ENCODE assay signal across 7 cellular contexts in genomic region chr14:22973217-22974032, GRCh38. TPM values are rescaled to one million over a fixed set of nuclear protein-coding genes. Genes with fewer than 3 reads are reported as not detected.
DNase-seq lines count a peak whose midpoint lies in the region; ATAC-seq and TF ChIP-seq lines count a peak whose summit lies in the region.

No MANE protein-coding gene starts in this region.

- no peak for TF ChIP-seq EP300 in stomach (IDR thresholded peaks at IDR 0.05)

- no peak for TF ChIP-seq POLR2A in stomach (IDR thresholded peaks at IDR 0.05)

- H3K27ac ChIP-seq in HEK293 (ENCODE audit: extremely low read depth, low read depth, low read length) (no peak overlapping the region), left lung (no peak overlapping the region), stomach (no peak overlapping the region)

- H3K9me3 ChIP-seq in HEK293 (ENCODE audit: control insufficient read depth, insufficient read depth, low read depth, low read length) (no peaks in the 10 kb centered on the region), left lung (no peaks in the 10 kb centered on the region), stomach (no peaks in the 10 kb centered on the region)

- CTCF ChIA-PET in HEK293 (lab: Yijun Ruan, JAX): interaction anchor here (0.7 to 7.9 kb wide), 16 partner anchors 12 to 416 kb away, joined by 3 to 227 read pairs (median 12); partner anchors contain the start of genes ACIN1, AJUBA, C14orf119 and CDH24

- H3K4me3 ChIP-seq in HEK293 (ENCODE audit: low read depth, low read length) (no peak overlapping the region), left lung (no peak overlapping the region), stomach (no peak overlapping the region)

- DNase-seq in DMS153 treated with DMSO at 0.1 percent for 48 hours (lab: John Stamatoyannopoulos, UW; ENCODE audit: unreplicated experiment): peak; percentile 61
- DNase-seq in SK-N-DZ (ENCODE audit: low spot score): peak; percentile 64
- DNase-seq in central memory CD4-positive, alpha-beta T cell: peak; percentile 41
- no peak for DNase-seq in left lung
- DNase-seq in stomach: peak; percentile 51

- ATAC-seq in left lung: peak; percentile 47
- ATAC-seq in GM21786 (IDR thresholded peaks at IDR 0.05; ENCODE audit: unreplicated experiment): no peak

- H3K36me3 ChIP-seq in HEK293 (ENCODE audit: control insufficient read depth in 2 of 2, insufficient read depth in 1 of 2, low read length in 2 of 2) (peaks cover 0 to 42% of the 10 kb centered on the region in 2 experiments; a peak in 2 of 3 replicates), left lung (peaks cover 0 to 15% of the 10 kb centered on the region in 2 donors), stomach (peaks cover 0 to 34% (median 10%) of the 10 kb centered on the region in 4 donors)

- intact Hi-C loops in left lung (cut with DNase I): no loop called here
- intact Hi-C loops in stomach (cut with DNase I; ENCODE audit: low total_unique reads): no loop called here

- POLR2A ChIA-PET in HEK293 (lab: Yijun Ruan, JAX): interaction anchor here (0.7 to 3.6 kb wide), 8 partner anchors 9 to 403 kb away, joined by 3 to 31 read pairs (median 7); partner anchors contain the start of genes AJUBA and CDH24

- WGBS in stomach, 5 donors: 65 to 78% (median 77%) methylated on average over 5 to 6 of the region's 6 CpGs

- H3K27me3 ChIP-seq in left lung (no peaks in the 10 kb centered on the region), stomach (no peaks in the 10 kb centered on the region)

- TF ChIP-seq CTCF in HEK293 (tag by site-specific recombination; IDR thresholded peaks at IDR 0.05) (peak; percentile 63), left lung (IDR thresholded peaks at IDR 0.05) (peak; percentile 60 to 63), stomach (IDR thresholded peaks at IDR 0.05) (peak in 5 of 7 experiments; percentile 56 to 82 (median 62))

- H3K4me1 ChIP-seq in HEK293 (ENCODE audit: control insufficient read depth, insufficient read depth, low read length) (peaks cover 20% of the 10 kb centered on the region), left lung (peaks cover 17% of the 10 kb centered on the region in 2 donors), stomach (peaks cover 22 to 27% (median 24%) of the 10 kb centered on the region in 4 donors)

TF ChIP-seq in HEK293, 187 proteins besides CTCF, POLR2A, EP300 and RAD21 (continues in another document):
- TF ChIP-seq ELK4 (IDR thresholded peaks at IDR 0.05; ENCODE audit: borderline replicate concordance, low read depth, low read length) (no peak), ZNF202 (tag by site-specific recombination; IDR thresholded peaks at IDR 0.05; ENCODE audit: borderline replicate concordance) (no peak), ZNF626 (tag by site-specific recombination; IDR thresholded peaks at IDR 0.05) (no peak), ZNF692 (tag by site-specific recombination; IDR thresholded peaks at IDR 0.05) (no peak), KLF10 (tag by site-specific recombination; IDR thresholded peaks at IDR 0.05) (no peak), ZFP69B (tag by site-specific recombination; IDR thresholded peaks at IDR 0.05) (no peak), IKZF3 (tag by site-specific recombination; IDR thresholded peaks at IDR 0.05) (peak; percentile 83), ZNF132 (tag by site-specific recombination; IDR thresholded peaks at IDR 0.05; ENCODE audit: borderline replicate concordance) (no peak), ZNF221 (tag by site-specific recombination; IDR thresholded peaks at IDR 0.05; ENCODE audit: borderline replicate concordance) (no peak), ZNF248 (tag by site-specific recombination; IDR thresholded peaks at IDR 0.05) (no peak), ZNF560 (tag by site-specific recombination; IDR thresholded peaks at IDR 0.05; ENCODE audit: borderline replicate concordance) (no peak), ZNF211 (tag by site-specific recombination; IDR thresholded peaks at IDR 0.05; ENCODE audit: low read depth) (no peak), ZNF658 (tag by site-specific recombination; IDR thresholded peaks at IDR 0.05) (no peak), SCRT1 (tag by site-specific recombination; IDR thresholded peaks at IDR 0.05; ENCODE audit: borderline replicate concordance) (no peak), ZNF501 (tag by site-specific recombination; IDR thresholded peaks at IDR 0.05) (no peak), GLIS2 (tag by site-specific recombination; IDR thresholded peaks at IDR 0.05) (no peak), ZNF18 (tag by site-specific recombination; IDR thresholded peaks at IDR 0.05) (no peak), ZNF654 (tag by site-specific recombination; IDR thresholded peaks at IDR 0.05; ENCODE audit: low read depth) (peak; percentile 62), ZSCAN5A (tag by site-specific recombination; IDR thresholded peaks at IDR 0.05) (no peak), ZNF341 (tag by site-specific recombination; IDR thresholded peaks at IDR 0.05; ENCODE audit: low read depth) (peak; percentile 67; the same call in 1 of the 2 replicates), ZNF155 (tag by site-specific recombination; IDR thresholded peaks at IDR 0.05) (no peak), ZNF37A (tag by site-specific recombination; IDR thresholded peaks at IDR 0.05) (no peak)

RNA-seq across cellular contexts. Expression of gene AJUBA, which starts 8.9 kb away (rescaled TPM):
- polyA plus RNA-seq in SK-N-DZ (2014; cell fraction: cytosol; rRNA removed): 2.7 and 3.7 TPM in 2 replicates
- 3.4 and 4.8 TPM in 2 replicates for polyA plus RNA-seq in SK-N-DZ (2014; cell fraction: nucleus; rRNA removed)
- total RNA-seq in left lung: 10 to 100 TPM; 37.9 to 39.5 TPM
- total RNA-seq in stomach: 10 to 100 TPM in 3 of 5 donors, 1 to 10 TPM in 1, not detected in 1; 3.1 to 13.3 (median 10.7) TPM
- 1 to 10 TPM; 1.5 to 6.9 (median 6.6) TPM for polyA plus RNA-seq in stomach

RNA-seq across cellular contexts. Expression of gene HAUS4, which starts 16.5 kb away (rescaled TPM):
- polyA plus RNA-seq in SK-N-DZ (2014; cell fraction: cytosol; rRNA removed): 87.7 and 96.6 TPM in 2 replicates
- polyA plus RNA-seq in SK-N-DZ (2014; cell fraction: nucleus; rRNA removed): 86.2 and 93.0 TPM in 2 replicates
- total RNA-seq in left lung (10 to 100 TPM; 47.6 to 51.4 TPM), stomach (100 to 1,000 TPM in 1 of 5 donors, 10 to 100 TPM in 4; 38.5 to 121 (median 76.8) TPM)
- 10 to 100 TPM; 28.1 to 38.8 (median 37.0) TPM for polyA plus RNA-seq in stomach

RNA-seq across cellular contexts. Expression of gene C14orf93, which starts 36.5 kb away (rescaled TPM):
- polyA plus RNA-seq in SK-N-DZ (2014; cell fraction: cytosol; rRNA removed): 25.3 and 34.9 TPM in 2 replicates
- polyA plus RNA-seq in SK-N-DZ (2014; cell fraction: nucleus; rRNA removed): 25.0 and 38.7 TPM in 2 replicates
- 1 to 10 TPM; 8.3 TPM for total RNA-seq in left lung
- 10 to 100 TPM in 3 of 5 donors, 1 to 10 TPM in 1, not detected in 1; 5.0 to 29.1 (median 20.6) TPM for total RNA-seq in stomach
- polyA plus RNA-seq in stomach: 1 to 10 TPM; 6.8 to 8.6 (median 7.2) TPM

RNA-seq across cellular contexts. Expression of gene PRMT5, which starts 44.2 kb away (rescaled TPM):
- polyA plus RNA-seq in SK-N-DZ (2014; cell fraction: cytosol; rRNA removed): 93.5 and 106 TPM in 2 replicates
- polyA plus RNA-seq in SK-N-DZ (2014; cell fraction: nucleus; rRNA removed): 143 and 178 TPM in 2 replicates
- total RNA-seq in left lung: 10 to 100 TPM; 48.7 to 73.3 TPM
- 10 to 100 TPM; 20.9 to 48.8 (median 36.2) TPM for total RNA-seq in stomach
- 10 to 100 TPM; 32.1 to 39.6 (median 38.0) TPM for polyA plus RNA-seq in stomach

RNA-seq across cellular contexts. Expression of gene RBM23, which starts 54.5 kb away (rescaled TPM):
- polyA plus RNA-seq in SK-N-DZ (2014; cell fraction: cytosol; rRNA removed): 107 and 143 TPM in 2 replicates
- polyA plus RNA-seq in SK-N-DZ (2014; cell fraction: nucleus; rRNA removed): 90.2 and 100 TPM in 2 replicates
- total RNA-seq in left lung (10 to 100 TPM; 64.9 to 81.8 TPM), stomach (100 to 1,000 TPM in 2 of 5 donors, 10 to 100 TPM in 3; 12.1 to 126 (median 94.7) TPM)
- 10 to 100 TPM; 23.5 to 59.1 (median 41.2) TPM for polyA plus RNA-seq in stomach

Comparison
In these comparisons a context has a peak if more than half of its experiments do, and no peak if none do; other contexts are left out.
1. DNase-seq: peak in DMS153 treated with DMSO at 0.1 percent for 48 hours (single experiment), SK-N-DZ (single experiment), central memory CD4-positive, alpha-beta T cell (single experiment) and stomach (single experiment); none in left lung (0 of 2).
2. Peak in every context shown above with its lines, with median percentiles within 50 percentile points of each other: CTCF ChIP-seq.